Comparison of ENCODE assay signal across 8 cellular contexts in genomic region chr11:75445315-75445953, GRCh38. TPM values are rescaled to one million over a fixed set of nuclear protein-coding genes. Genes with fewer than 3 reads are reported as not detected.
DNase-seq lines count a peak whose midpoint lies in the region; ATAC-seq and TF ChIP-seq lines count a peak whose summit lies in the region.

No MANE protein-coding gene starts in this region.

- BruUV-seq in HCT116 (replicated peaks; lab: Mats Ljungman, UMichigan) = no TSS peak

- H3K9ac ChIP-seq in HCT116 (ENCODE audit: low read length) = no peak overlapping the region

- no peak overlapping the region for H2AFZ ChIP-seq in HCT116 (ENCODE audit: low read depth, low read length, poor library complexity, severe bottlenecking)

- H3K36me3 ChIP-seq in HCT116 (ENCODE audit: control insufficient read depth in 1 of 2, insufficient read depth in 2 of 2, low read length in 2 of 2) = no peaks in the 10 kb centered on the region
- no peaks in the 10 kb centered on the region for H3K36me3 ChIP-seq in RWPE2 (ENCODE audit: low read depth)
- H3K36me3 ChIP-seq in vagina = no peaks in the 10 kb centered on the region

- CTCF ChIA-PET in HCT116 (lab: Charles Lee) = interaction anchor here (0.8 to 2.8 kb wide), 4 partner anchors 75 to 91 kb away, joined by 3 to 34 read pairs (median 4); partner anchors contain the start of gene GDPD5

- RAD21 ChIA-PET in HCT116 (lab: Charles Lee; ENCODE audit: low non-redundant PET in 1 of 2, low total read pairs in 2 of 2, uncharacterized antibody in 2 of 2, unreplicated experiment in 2 of 2) = interaction anchor here (0.6 to 2.0 kb wide), 4 partner anchors 80 to 88 kb away, joined by 3 to 7 read pairs (median 4); partner anchors contain the start of gene GDPD5 (in 1 of the 2)

- peak; percentile 98 for TF ChIP-seq RAD21 in HCT116 (IDR thresholded peaks at IDR 0.05; ENCODE audit: low read depth)

- no peak overlapping the region for H3K27ac ChIP-seq in HCT116 (ENCODE audit: low read depth, low read length)
- H3K27ac ChIP-seq in RWPE2 (ENCODE audit: poor library complexity, severe bottlenecking) = no peak overlapping the region
- H3K27ac ChIP-seq in vagina = no peak overlapping the region

- TF ChIP-seq POLR2A in HCT116 (IDR thresholded peaks at IDR 0.05; ENCODE audit: borderline replicate concordance, extremely low read depth, insufficient read depth, insufficient read length) = no peak
- no peak for TF ChIP-seq POLR2A in vagina (IDR thresholded peaks at IDR 0.05)

- ATAC-seq in HCT116 (peak; percentile 91), RWPE2 (ENCODE audit: low read depth) (peak; percentile 74)

- TF ChIP-seq CTCF in HCT116 (IDR thresholded peaks at IDR 0.05 in 2 of 3, conservative IDR thresholded peaks at IDR 0.05 in 1 of 3; ENCODE audit: borderline replicate concordance in 1 of 3, insufficient read depth in 1 of 3, low read depth in 2 of 3, low read length in 2 of 3) = peak; percentile 91 to 98 (median 93)
- peak; percentile 90 for TF ChIP-seq CTCF in RWPE2 (IDR thresholded peaks at IDR 0.05; ENCODE audit: poor library complexity, severe bottlenecking)
- peak; percentile 91 to 97 (median 96) for TF ChIP-seq CTCF in vagina (IDR thresholded peaks at IDR 0.05)

- no peak overlapping the region for H3K4me2 ChIP-seq in HCT116 (ENCODE audit: low read length)

- H3K4me3 ChIP-seq in HCT116 (replicated peaks in 1 of 2; ENCODE audit: low read depth in 1 of 2, low read length in 2 of 2) = no peak overlapping the region
- H3K4me3 ChIP-seq in RWPE2 (ENCODE audit: severe bottlenecking) = no peak overlapping the region
- H3K4me3 ChIP-seq in vagina = no peak overlapping the region

- peak; percentile 31 for DNase-seq in Caki2 (ENCODE audit: low read depth)
- peak; percentile 22 for DNase-seq in HCT116 (ENCODE audit: low read depth, low spot score)
- no peak for DNase-seq in RWPE2 (ENCODE audit: low spot score)
- DNase-seq in activated gamma-delta T cell treated with anti-CD3 and anti-CD28 coated beads, Interleukin-2, amount 50 U/mL, for 16 hours (ENCODE audit: low read depth) = peak; percentile 60
- DNase-seq in globus pallidus (ENCODE audit: low spot score) = peak; percentile 53
- DNase-seq in posterior cingulate gyrus = peak; percentile 55 to 95 (median 81)
- no peak for DNase-seq in vagina (ENCODE audit: extremely low spot score in 2 of 2)
- DNase-seq in OCI-M2 (lab: John Stamatoyannopoulos, UW; ENCODE audit: unreplicated experiment) = no peak

- no peaks in the 10 kb centered on the region for H3K4me1 ChIP-seq in HCT116 (ENCODE audit: control insufficient read depth in 1 of 2, insufficient read depth in 2 of 2, low read length in 2 of 2)
- no peaks in the 10 kb centered on the region for H3K4me1 ChIP-seq in RWPE2 (ENCODE audit: insufficient read depth, poor library complexity, severe bottlenecking)
- no peaks in the 10 kb centered on the region for H3K4me1 ChIP-seq in vagina

- in situ Hi-C loops in Caki2 (cut with HindIII; ENCODE audit: low pct_unique_long_range_greater_than_20kb, low sequenced_read_pairs) = no loop called here

- H3K9me3 ChIP-seq in HCT116 (ENCODE audit: control insufficient read depth in 1 of 2, insufficient read depth in 1 of 2, low read depth in 1 of 2, low read length in 2 of 2) (no peaks in the 10 kb centered on the region), RWPE2 (ENCODE audit: severe bottlenecking) (no peaks in the 10 kb centered on the region), vagina (no peaks in the 10 kb centered on the region)

- no peaks in the 10 kb centered on the region for H4K20me1 ChIP-seq in HCT116 (ENCODE audit: insufficient read depth)

- POLR2A ChIA-PET in HCT116 (lab: Charles Lee) = no interaction called here

- H3K9me2 ChIP-seq in HCT116 (ENCODE audit: insufficient read depth) = no peaks in the 10 kb centered on the region

- intact Hi-C loops in HCT116 (cut with micrococcal nuclease) (loop anchor here (1.0 to 10.0 kb wide), 4 partner anchors 58 to 419 kb away; no protein-coding TSS in a partner anchor), posterior cingulate gyrus (cut with DNase I) (loop anchor here (1.0 to 10.0 kb wide), 2 partner anchors 61 to 87 kb away; no protein-coding TSS in a partner anchor), vagina (cut with DNase I) (loop anchor here (2.0 kb wide), 1 partner anchor 87 kb away; no protein-coding TSS in a partner anchor)

- no peaks in the 10 kb centered on the region for H3K27me3 ChIP-seq in HCT116 (ENCODE audit: insufficient read depth, low read length)
- no peaks in the 10 kb centered on the region for H3K27me3 ChIP-seq in RWPE2 (ENCODE audit: insufficient read depth, poor library complexity, severe bottlenecking)
- no peaks in the 10 kb centered on the region for H3K27me3 ChIP-seq in vagina

- H3K79me2 ChIP-seq in HCT116 (ENCODE audit: insufficient read depth, low read length) = no peaks in the 10 kb centered on the region

TF ChIP-seq in HCT116, 20 proteins besides CTCF, POLR2A, EP300 and RAD21:
- no peak for TF ChIP-seq ZNF274 (IDR thresholded peaks at IDR 0.05; ENCODE audit: low read depth, low read length)

RNA-seq across cellular contexts. Expression of gene KLHL35, which starts 12.4 kb away (rescaled TPM):
- not detected in 2 replicates for total RNA-seq in Caki2 (2014; rRNA removed; shearing (Covaris generic); ENCODE audit: low replicate concordance)
- total RNA-seq in HCT116 (2021; ENCODE audit: unreplicated experiment) (1.7 TPM), vagina (not detected)
- polyA plus RNA-seq in HCT116 (2012) = 2.9 and 4.4 TPM in 2 replicates

RNA-seq across cellular contexts. Expression of gene RPS3, which starts 46.1 kb away (rescaled TPM):
- 1,630 and 1,968 TPM in 2 replicates for total RNA-seq in Caki2 (2014; rRNA removed; shearing (Covaris generic); ENCODE audit: low replicate concordance)
- total RNA-seq in HCT116 (2021; ENCODE audit: unreplicated experiment) (4,109 TPM), vagina (1,625 TPM)
- 4,885 and 4,997 TPM in 2 replicates for polyA plus RNA-seq in HCT116 (2012)

Comparison
In these comparisons a context has a peak if more than half of its experiments do, and no peak if none do; other contexts are left out.
1. DNase-seq: peak in Caki2 (single experiment), HCT116 (single experiment), activated gamma-delta T cell treated with anti-CD3 and anti-CD28 coated beads, Interleukin-2, amount 50 U/mL, for 16 hours (single experiment), globus pallidus (single experiment) and posterior cingulate gyrus (10 of 10); none in RWPE2 (single experiment), vagina (0 of 2) and OCI-M2 (single experiment).
2. Peak in every context shown above with its lines, with median percentiles within 50 percentile points of each other: CTCF ChIP-seq.